ENCODE assay signal across 12 cellular contexts in the genomic region with DNA sequence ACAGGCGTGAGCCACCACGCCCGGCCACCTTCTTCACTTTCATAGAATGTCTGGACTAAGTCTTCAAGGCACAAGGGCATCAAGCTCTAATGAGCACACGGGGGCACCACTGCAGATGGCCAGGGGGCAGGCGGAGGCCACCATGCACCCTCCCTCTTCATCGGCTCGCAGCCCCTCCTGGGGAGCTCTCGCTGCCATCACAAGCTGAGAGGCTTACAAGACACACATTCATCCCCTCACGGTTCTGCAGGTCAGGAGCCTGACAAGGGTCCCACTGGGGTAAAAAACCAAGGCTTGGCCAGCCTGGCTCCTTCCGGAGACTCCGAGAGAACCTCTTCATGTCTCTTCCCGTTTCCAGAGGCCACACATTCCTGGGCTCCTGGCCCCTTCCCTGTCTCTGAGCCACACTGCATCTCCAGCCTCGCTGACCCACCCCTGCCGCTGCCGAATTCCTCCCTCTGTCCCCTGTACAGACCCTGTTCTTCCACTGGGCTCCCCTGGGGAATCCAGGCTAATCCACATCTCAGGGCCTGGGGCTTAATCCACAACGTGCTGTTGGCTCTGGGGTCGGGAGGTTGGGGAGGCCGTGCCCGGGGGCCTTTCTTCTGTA. TPM values are rescaled to one million over a fixed set of nuclear protein-coding genes. Genes with fewer than 3 reads are reported as not detected.
A peak's percentile ranks its signal among the peaks of the same experiment; 100 is the strongest.
DNase-seq lines count a peak whose midpoint lies in the region; ATAC-seq and TF ChIP-seq lines count a peak whose summit lies in the region.
"Had no signal": no experiment of that assay in that cellular context is flagged by ENCODE, and none has a peak within 500 bp of the region (broad histone marks: within the 10 kb centered on the region; RNA-seq: fewer than 3 reads in every experiment).

No MANE protein-coding gene starts in this region.

- H3K9me3 Mint-ChIP-seq in activated naive CD8-positive, alpha-beta T cell (ENCODE audit: low read depth), result no peaks in the 10 kb centered on the region
- no peaks in the 10 kb centered on the region for H3K9me3 Mint-ChIP-seq in activated naive CD8-positive, alpha-beta T cell treated with anti-CD3 and anti-CD28 coated beads, Interleukin-2, amount 50 U/mL, for 24 hours
- H3K9me3 Mint-ChIP-seq: activated T-helper 2 cell treated with anti-CD3 and anti-CD28 coated beads, Interferon-gamma antibody, Interleukin-2, Interleukin-4, amounts not matched to agents 10 μg/mL and 5 μg/mL and 100 μg/mL, durations not matched to agents 14 hours and 24 hours and 36 hours had no signal

- TF ChIP-seq EP300 in esophagus muscularis mucosa (IDR thresholded peaks at IDR 0.05), result no peak

- no peaks in the 10 kb centered on the region for H3K36me3 Mint-ChIP-seq in activated naive CD8-positive, alpha-beta T cell
- H3K36me3 Mint-ChIP-seq in activated naive CD8-positive, alpha-beta T cell treated with anti-CD3 and anti-CD28 coated beads, Interleukin-2, amount 50 U/mL, for 24 hours (ENCODE audit: low read depth), result peaks cover 3% of the 10 kb centered on the region

- no peaks in the 10 kb centered on the region for H3K27me3 Mint-ChIP-seq in activated naive CD8-positive, alpha-beta T cell
- peaks cover 2% of the 10 kb centered on the region for H3K27me3 Mint-ChIP-seq in activated naive CD8-positive, alpha-beta T cell treated with anti-CD3 and anti-CD28 coated beads, Interleukin-2, amount 50 U/mL, for 24 hours

- peak overlapping the region; percentile 52 for H3K4me3 ChIP-seq in effector memory CD4-positive, alpha-beta T cell (ENCODE audit: insufficient read depth, low read depth, low read length, poor library complexity, severe bottlenecking)
- H3K4me3 ChIP-seq in spleen (peak overlapping the region in 4 of 8 donors; percentile 29 to 66 (median 36)), esophagus muscularis mucosa (no peak overlapping the region)

- H3K27ac ChIP-seq in effector memory CD4-positive, alpha-beta T cell (ENCODE audit: insufficient read depth, low read length, poor library complexity, severe bottlenecking), result peak overlapping the region; percentile 44
- H3K27ac ChIP-seq in spleen, result peak overlapping the region in 5 of 8 donors; percentile 51 to 81 (median 76)
- no peak overlapping the region for H3K27ac ChIP-seq in esophagus muscularis mucosa (replicated peaks in 1 of 4)

- no peak for ATAC-seq in activated naive CD8-positive, alpha-beta T cell treated with anti-CD3 and anti-CD28 coated beads, Interleukin-2, amount 50 U/mL, for 24 hours
- ATAC-seq in GM19023 (IDR thresholded peaks at IDR 0.05; ENCODE audit: unreplicated experiment), result no peak

- H3K4me1 Mint-ChIP-seq in activated naive CD8-positive, alpha-beta T cell (ENCODE audit: low read depth), result peaks cover 25% of the 10 kb centered on the region
- H3K4me1 Mint-ChIP-seq in activated naive CD8-positive, alpha-beta T cell treated with anti-CD3 and anti-CD28 coated beads, Interleukin-2, amount 50 U/mL, for 24 hours, result peaks cover 14% of the 10 kb centered on the region

- no peaks in the 10 kb centered on the region for H3K36me3 ChIP-seq in effector memory CD4-positive, alpha-beta T cell (ENCODE audit: control insufficient read depth, insufficient read depth, low read length)
- H3K36me3 ChIP-seq in spleen, result no peaks in the 10 kb centered on the region
- no peaks in the 10 kb centered on the region for H3K36me3 ChIP-seq in esophagus muscularis mucosa

- H3K4me1 ChIP-seq in effector memory CD4-positive, alpha-beta T cell (ENCODE audit: control insufficient read depth, insufficient read depth, low read length, poor library complexity, severe bottlenecking), result peaks cover 13% of the 10 kb centered on the region
- H3K4me1 ChIP-seq in spleen (peaks cover 18 to 74% (median 49%) of the 10 kb centered on the region in 6 donors), esophagus muscularis mucosa (peaks cover 3 to 16% (median 12%) of the 10 kb centered on the region in 4 donors)

- no peak for TF ChIP-seq POLR2A in spleen (IDR thresholded peaks at IDR 0.05)
- no peak for TF ChIP-seq POLR2A in esophagus muscularis mucosa (IDR thresholded peaks at IDR 0.05; ENCODE audit: low read depth)

- H3K27me3 ChIP-seq in effector memory CD4-positive, alpha-beta T cell (replicated peaks; ENCODE audit: control insufficient read depth, insufficient read depth, low read length, poor library complexity, severe bottlenecking), result no peaks in the 10 kb centered on the region
- H3K27me3 ChIP-seq in spleen (replicated peaks in 1 of 7) (peaks cover 0 to 57% (median 0%) of the 10 kb centered on the region in 7 donors), esophagus muscularis mucosa (peaks cover 0 to 9% (median 0%) of the 10 kb centered on the region in 4 donors)

- no peak for DNase-seq in activated naive CD8-positive, alpha-beta T cell treated with anti-CD3 and anti-CD28 coated beads, Interleukin-2, amount 50 U/mL, for 24 hours
- peak; percentile 79 for DNase-seq in NCI-H82 (lab: John Stamatoyannopoulos, UW)
- DNase-seq in effector memory CD4-positive, alpha-beta T cell, result no peak
- peak; percentile 69 for DNase-seq in spleen
- no peak for DNase-seq in NCI-H526 (lab: John Stamatoyannopoulos, UW)
- DNase-seq in esophagus muscularis mucosa (ENCODE audit: extremely low spot score), result no peak
- DNase-seq: dermis blood vessel endothelial cell, glutamatergic neuron, NCI-H226 had no signal

- H3K4me3 Mint-ChIP-seq in activated naive CD8-positive, alpha-beta T cell, result peak overlapping the region; percentile 86
- H3K4me3 Mint-ChIP-seq in activated naive CD8-positive, alpha-beta T cell treated with anti-CD3 and anti-CD28 coated beads, Interleukin-2, amount 50 U/mL, for 24 hours, result no peak overlapping the region

- no peaks in the 10 kb centered on the region for H3K9me3 ChIP-seq in effector memory CD4-positive, alpha-beta T cell (ENCODE audit: control insufficient read depth, low read length)
- H3K9me3 ChIP-seq in spleen (no peaks in the 10 kb centered on the region), esophagus muscularis mucosa (no peaks in the 10 kb centered on the region)

- TF ChIP-seq CTCF in spleen (IDR thresholded peaks at IDR 0.05 in 8 of 11, conservative IDR thresholded peaks at IDR 0.05 in 3 of 11) (no peak), esophagus muscularis mucosa (IDR thresholded peaks at IDR 0.05) (no peak)

- intact Hi-C loops in spleen (cut with DNase I; ENCODE audit: low total_unique reads), result no loop called here
- intact Hi-C loops in esophagus muscularis mucosa (cut with DNase I), result no loop called here

- WGBS in spleen, 5 donors, result 92 to 98% (median 95%) methylated on average over 16 to 19 of the region's 19 CpGs
- 96% methylated on average over 19 of the region's 19 CpGs for whole genome bisulfite sequencing in esophagus muscularis mucosa

- H3K27ac Mint-ChIP-seq in activated naive CD8-positive, alpha-beta T cell, result peak overlapping the region; percentile 81
- H3K27ac Mint-ChIP-seq in activated naive CD8-positive, alpha-beta T cell treated with anti-CD3 and anti-CD28 coated beads, Interleukin-2, amount 50 U/mL, for 24 hours, result no peak overlapping the region
- H3K27ac Mint-ChIP-seq: activated T-helper 2 cell treated with anti-CD3 and anti-CD28 coated beads, Interferon-gamma antibody, Interleukin-2, Interleukin-4, amounts not matched to agents 10 μg/mL and 5 μg/mL and 100 μg/mL, durations not matched to agents 14 hours and 24 hours and 36 hours had no signal

RNA-seq across cellular contexts. Expression of gene DLL1, which starts 19.8 kb away (rescaled TPM):
- total RNA-seq in spleen (100 to 1,000 TPM in 2 of 7 donors, 10 to 100 TPM in 5; 34.7 to 119 (median 79.8) TPM), esophagus muscularis mucosa (1 to 10 TPM; 3.7 to 8.8 (median 6.6) TPM)
- polyA plus RNA-seq in spleen, result 10 to 100 TPM; 12.6 to 30.3 (median 15.0) TPM
- total RNA-seq: activated T-helper 2 cell treated with anti-CD3 and anti-CD28 coated beads, Interferon-gamma antibody, Interleukin-2, Interleukin-4, amounts not matched to agents 10 μg/mL and 5 μg/mL and 100 μg/mL, durations not matched to agents 14 hours and 24 hours and 36 hours had no signal

RNA-seq across cellular contexts. Expression of gene FAM120B, which starts 35.5 kb away (rescaled TPM):
- total RNA-seq in spleen, result 10 to 100 TPM; 24.8 to 41.2 (median 27.4) TPM
- 1 to 10 TPM; 7.6 to 8.7 (median 8.5) TPM for polyA plus RNA-seq in spleen
- total RNA-seq in esophagus muscularis mucosa, result 10 to 100 TPM; 28.1 to 49.0 (median 33.7) TPM

Comparison
In these comparisons a context has a peak if more than half of its experiments do, and no peak if none do; other contexts are left out.
1. DNase-seq: peak in NCI-H82 (single experiment) and spleen (single experiment); none in activated naive CD8-positive, alpha-beta T cell treated with anti-CD3 and anti-CD28 coated beads, Interleukin-2, amount 50 U/mL, for 24 hours (single experiment), effector memory CD4-positive, alpha-beta T cell (0 of 3), NCI-H526 (0 of 2) and esophagus muscularis mucosa (single experiment).
2. H3K27ac ChIP-seq: peak in effector memory CD4-positive, alpha-beta T cell (single experiment) and spleen (5 of 8); none in esophagus muscularis mucosa (0 of 4).